In the genomic region with DNA sequence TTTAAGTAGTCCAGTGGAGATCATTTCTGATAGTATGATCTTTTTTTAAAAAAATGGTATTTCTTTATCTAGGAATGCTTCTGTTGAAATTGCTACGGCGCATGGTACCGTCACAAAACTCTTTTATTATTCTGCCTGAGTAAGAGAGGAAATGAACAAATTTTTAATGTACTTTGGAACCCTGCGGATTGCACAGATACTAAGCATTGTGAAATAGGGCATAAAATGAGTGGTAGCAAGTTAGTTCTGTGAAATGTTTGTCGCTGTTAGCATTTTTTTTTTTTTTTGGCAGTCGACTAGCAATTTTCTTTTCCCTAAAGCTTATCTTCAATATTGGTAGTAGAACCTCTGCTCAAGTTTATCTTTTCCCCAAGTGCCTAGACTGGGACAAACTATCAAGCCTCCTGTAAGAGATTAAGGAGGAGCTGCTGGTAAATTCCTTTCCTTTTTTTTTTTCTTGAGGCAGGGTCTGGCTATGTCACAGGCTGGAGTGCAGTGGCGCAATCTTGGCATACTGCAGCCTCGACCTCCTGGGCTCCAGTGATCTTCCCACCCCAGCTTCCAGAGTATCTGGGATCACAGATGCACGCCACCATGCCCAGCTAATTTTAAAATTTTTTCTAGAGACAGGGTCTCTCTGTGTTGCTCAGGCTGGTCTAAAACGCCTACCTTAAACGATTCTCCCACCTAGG, we compare ENCODE assay signal across 11 cellular contexts. TPM values are rescaled to one million over a fixed set of nuclear protein-coding genes. Genes with fewer than 3 reads are reported as not detected.
A peak's percentile ranks its signal among the peaks of the same experiment; 100 is the strongest.
DNase-seq lines count a peak whose midpoint lies in the region; ATAC-seq, FAIRE-seq and TF ChIP-seq lines count a peak whose summit lies in the region.
"Had no signal": no experiment of that assay in that cellular context is flagged by ENCODE, and none has a peak within 500 bp of the region (broad histone marks: within the 10 kb centered on the region; RNA-seq: fewer than 3 reads in every experiment).

No MANE protein-coding gene starts in this region.

- no peaks in the 10 kb centered on the region for H4K20me1 ChIP-seq in endothelial cell of umbilical vein (replicated peaks; ENCODE audit: control insufficient read depth, extremely low read depth, insufficient read depth, low read length)

- no peak for ATAC-seq in GM18858 (IDR thresholded peaks at IDR 0.05; ENCODE audit: unreplicated experiment)

- no peak for DNase-seq in CD14-positive monocyte (ENCODE audit: low spot score)
- DNase-seq in NOMO-1 treated with DMSO at 0.1 percent for 48 hours (lab: John Stamatoyannopoulos, UW; ENCODE audit: unreplicated experiment) = peak; percentile 73
- peak; percentile 50 for DNase-seq in endothelial cell of umbilical vein (ENCODE audit: low read depth, low spot score)
- DNase-seq in GM12891 (ENCODE audit: insufficient read length, low spot score) = no peak
- DNase-seq in A172 (ENCODE audit: low spot score) = no peak
- DNase-seq in testis = no peak
- DNase-seq: aorta, DMS79 had no signal

- H3K27me3 ChIP-seq in endothelial cell of umbilical vein (ENCODE audit: control insufficient read depth in 2 of 2, insufficient read depth in 2 of 2, low read length in 2 of 2) = no peaks in the 10 kb centered on the region
- no peaks in the 10 kb centered on the region for H3K27me3 ChIP-seq in testis

- H3K9me3 ChIP-seq in endothelial cell of umbilical vein (replicated peaks; ENCODE audit: control insufficient read depth, insufficient read depth, low read length) (no peaks in the 10 kb centered on the region), testis (no peaks in the 10 kb centered on the region)

- no peaks in the 10 kb centered on the region for H3K36me3 Mint-ChIP-seq in CD14-positive monocyte
- H3K36me3 Mint-ChIP-seq in nephron (ENCODE audit: low read depth) = no peaks in the 10 kb centered on the region

- POLR2A ChIA-PET in endothelial cell of umbilical vein (lab: Charles Lee) = no interaction called here

- TF ChIP-seq CTCF in CD14-positive monocyte (IDR thresholded peaks at IDR 0.05) (no peak), endothelial cell of umbilical vein (IDR thresholded peaks at IDR 0.05; ENCODE audit: extremely low read depth in 1 of 2, insufficient read depth in 1 of 2, low read depth in 1 of 2, low read length in 2 of 2) (no peak), nephron (IDR thresholded peaks at IDR 0.05; ENCODE audit: unreplicated experiment in 3 of 3) (no peak), testis (IDR thresholded peaks at IDR 0.05) (no peak)

- H3K4me1 Mint-ChIP-seq in CD14-positive monocyte (peaks cover 42% of the 10 kb centered on the region), nephron (peaks cover 17% of the 10 kb centered on the region)

- peak overlapping the region; percentile 97 for H3K4me2 ChIP-seq in endothelial cell of umbilical vein (ENCODE audit: insufficient read depth, low read length)

- H3K9ac ChIP-seq in endothelial cell of umbilical vein (replicated peaks; ENCODE audit: extremely low read depth, insufficient read depth, low read length) = peak overlapping the region; percentile 82

- peaks cover 81% of the 10 kb centered on the region for H3K79me2 ChIP-seq in endothelial cell of umbilical vein (ENCODE audit: control insufficient read depth, insufficient read depth, low read length)

- dilution Hi-C loops in endothelial cell of umbilical vein (cut with MboI; ENCODE audit: extremely low pct_ligation_motif_present, low sequenced_read_pairs) = no loop called here

- CTCF ChIA-PET in endothelial cell of umbilical vein (lab: Charles Lee) = interaction anchor here (0.9 to 2.4 kb wide), 5 partner anchors 11 to 250 kb away, joined by 3 to 7 read pairs (median 4); no protein-coding TSS in a partner anchor

- WGBS in testis, 2 donors = 35 to 52% methylated on average over 11 of the region's 11 CpGs

- H3K36me3 ChIP-seq in endothelial cell of umbilical vein (ENCODE audit: control insufficient read depth in 2 of 2, extremely low read depth in 1 of 2, insufficient read depth in 2 of 2, low read length in 2 of 2) (no peaks in the 10 kb centered on the region), testis (ENCODE audit: low read depth, missing control alignments) (no peaks in the 10 kb centered on the region)

- H3K4me3 ChIP-seq in endothelial cell of umbilical vein (replicated peaks in 1 of 3; ENCODE audit: insufficient read depth in 1 of 3, low read depth in 1 of 3, low read length in 3 of 3) = peak overlapping the region; percentile 54 to 84 (median 76)
- no peak overlapping the region for H3K4me3 ChIP-seq in testis

- intact Hi-C loops in CD14-positive monocyte (cut with micrococcal nuclease) (loop anchor here (5.0 to 10.0 kb wide), 5 partner anchors 57 to 1370 kb away; partner anchors contain the start of genes DONSON (in 1 of the 2), GART (in 1 of the 2), MIS18A (in 1 of the 2) and SON (in 1 of the 2)), endothelial cell of umbilical vein (cut with micrococcal nuclease) (loop anchor here (5.0 kb wide), 2 partner anchors 73 to 168 kb away; no protein-coding TSS in a partner anchor), testis (cut with DNase I; ENCODE audit: low total_unique reads) (loop anchor here (5.0 kb wide), 1 partner anchor 248 kb away; no protein-coding TSS in a partner anchor)

- TF ChIP-seq POLR2A in endothelial cell of umbilical vein (IDR thresholded peaks at IDR 0.05; ENCODE audit: low read depth, low read length) = no peak
- no peak for TF ChIP-seq POLR2A in GM12891 (IDR thresholded peaks at IDR 0.05; ENCODE audit: low read depth, low read length)
- no peak for TF ChIP-seq POLR2A in testis (IDR thresholded peaks at IDR 0.05)

- no peaks in the 10 kb centered on the region for H3K9me3 Mint-ChIP-seq in CD14-positive monocyte
- no peaks in the 10 kb centered on the region for H3K9me3 Mint-ChIP-seq in nephron
- H3K9me3 Mint-ChIP-seq: T-helper 1 cell treated with Interleukin-12 subunit alpha and Interleukin-12 subunit beta and Interleukin-4 antibody, amounts not matched to agents 30 μg/mL and 1 μg/mL, for 36 hours had no signal

- BruUV-seq in endothelial cell of umbilical vein (replicated peaks; lab: Mats Ljungman, UMichigan) = no TSS peak

- peaks cover 25% of the 10 kb centered on the region for H3K4me1 ChIP-seq in endothelial cell of umbilical vein (ENCODE audit: control insufficient read depth, extremely low read depth, insufficient read depth, low read length)
- H3K4me1 ChIP-seq in testis = peaks cover 7% of the 10 kb centered on the region

- peak overlapping the region; percentile 54 for H3K27ac ChIP-seq in endothelial cell of umbilical vein (ENCODE audit: insufficient read depth, low read depth, low read length)
- H3K27ac ChIP-seq in testis = peak overlapping the region in 1 of 2 donors; percentile 87

- peak overlapping the region; percentile 92 to 97 for H3K4me3 Mint-ChIP-seq in CD14-positive monocyte
- H3K4me3 Mint-ChIP-seq in nephron = peak overlapping the region; percentile 93 to 99 (median 99)

- H3K9me1 ChIP-seq in endothelial cell of umbilical vein (replicated peaks; ENCODE audit: control insufficient read depth, extremely low read depth, insufficient read depth, low read length) = no peaks in the 10 kb centered on the region

- H2AFZ ChIP-seq in endothelial cell of umbilical vein (ENCODE audit: low read depth, low read length) = no peak overlapping the region

- H3K27me3 Mint-ChIP-seq in CD14-positive monocyte (ENCODE audit: low read depth in 3 of 3) (peaks cover 0 to 10% (median 0%) of the 10 kb centered on the region in 3 donors), nephron (ENCODE audit: low read depth) (no peaks in the 10 kb centered on the region)

- peak overlapping the region; percentile 74 to 89 (median 83) for H3K27ac Mint-ChIP-seq in CD14-positive monocyte
- H3K27ac Mint-ChIP-seq in nephron = peak overlapping the region; percentile 48 to 91 (median 80)
- H3K27ac Mint-ChIP-seq: T-helper 1 cell treated with Interleukin-12 subunit alpha and Interleukin-12 subunit beta and Interleukin-4 antibody, amounts not matched to agents 30 μg/mL and 1 μg/mL, for 36 hours had no signal

- peak; percentile 50 for FAIRE-seq in endothelial cell of umbilical vein (lab: Jason Lieb, UNC)
- FAIRE-seq in GM12891 (lab: Jason Lieb, UNC) = no peak

RNA-seq across cellular contexts. Expression of gene ITSN1, which starts 2.2 kb away (rescaled TPM):
- polyA plus RNA-seq in CD14-positive monocyte (1 to 10 TPM; 4.7 to 5.1 TPM), endothelial cell of umbilical vein (62.1 and 72.2 TPM in 2 replicates), testis (ENCODE audit: insufficient read depth, low read depth, low replicate concordance) (20.0 TPM)
- total RNA-seq in endothelial cell of umbilical vein (86.8 and 91.9 TPM in 2 replicates), testis (10 to 100 TPM; 48.4 to 56.6 TPM)
- 86.0 and 94.1 TPM in 2 replicates for polyA plus RNA-seq in endothelial cell of umbilical vein (2011; cell fraction: cytosol; rRNA removed)
- polyA plus RNA-seq in endothelial cell of umbilical vein (2011; cell fraction: nucleus; rRNA removed) = 317 and 318 TPM in 2 replicates
- 76.2 and 79.8 TPM in 2 replicates for polyA plus RNA-seq in endothelial cell of umbilical vein (2012)
- polyA minus RNA-seq in endothelial cell of umbilical vein = 140 TPM in 2 replicates
- 47.3 TPM for polyA minus RNA-seq in endothelial cell of umbilical vein (2011; cell fraction: cytosol; rRNA and poly(A)+ RNA removed)
- polyA minus RNA-seq in endothelial cell of umbilical vein (2011; cell fraction: nucleus; rRNA and poly(A)+ RNA removed) = 171 and 174 TPM in 2 replicates
- 0.59 TPM for polyA plus RNA-seq in GM12891 (2012; ENCODE audit: low read depth, missing spikeins)
- total RNA-seq in A172 (2014; rRNA removed; shearing (Covaris generic)) = 45.0 and 53.0 TPM in 2 replicates

RNA-seq across cellular contexts. Expression of gene CRYZL1, which starts 3.0 kb away (rescaled TPM):
- polyA plus RNA-seq in CD14-positive monocyte (10 to 100 TPM; 25.9 to 26.1 TPM), endothelial cell of umbilical vein (20.7 and 26.4 TPM in 2 replicates), testis (ENCODE audit: insufficient read depth, low read depth, low replicate concordance) (75.7 TPM)
- total RNA-seq in endothelial cell of umbilical vein (41.1 and 42.1 TPM in 2 replicates), testis (10 to 100 TPM; 40.6 to 73.2 TPM)
- 30.0 and 36.2 TPM in 2 replicates for polyA plus RNA-seq in endothelial cell of umbilical vein (2011; cell fraction: cytosol; rRNA removed)
- 86.2 and 112 TPM in 2 replicates for polyA plus RNA-seq in endothelial cell of umbilical vein (2011; cell fraction: nucleus; rRNA removed)
- polyA plus RNA-seq in endothelial cell of umbilical vein (2012) = 36.4 and 43.2 TPM in 2 replicates
- 48.5 and 54.1 TPM in 2 replicates for polyA minus RNA-seq in endothelial cell of umbilical vein
- 11.7 TPM for polyA minus RNA-seq in endothelial cell of umbilical vein (2011; cell fraction: cytosol; rRNA and poly(A)+ RNA removed)
- 54.9 and 75.3 TPM in 2 replicates for polyA minus RNA-seq in endothelial cell of umbilical vein (2011; cell fraction: nucleus; rRNA and poly(A)+ RNA removed)
- 18.5 TPM for polyA plus RNA-seq in GM12891 (2012; ENCODE audit: low read depth, missing spikeins)
- total RNA-seq in A172 (2014; rRNA removed; shearing (Covaris generic)) = 25.0 and 40.6 TPM in 2 replicates

RNA-seq across cellular contexts. Expression of gene DONSON, which starts 56.0 kb away (rescaled TPM):
- 1 to 10 TPM in 1 of 2 donors, under 1 TPM in 1; 0.94 to 1.5 TPM for polyA plus RNA-seq in CD14-positive monocyte
- total RNA-seq in endothelial cell of umbilical vein = 25.7 and 29.4 TPM in 2 replicates
- polyA plus RNA-seq in endothelial cell of umbilical vein = 12.1 and 14.3 TPM in 2 replicates
- polyA plus RNA-seq in endothelial cell of umbilical vein (2011; cell fraction: cytosol; rRNA removed) = 18.1 and 20.0 TPM in 2 replicates
- polyA plus RNA-seq in endothelial cell of umbilical vein (2011; cell fraction: nucleus; rRNA removed) = 37.8 and 43.0 TPM in 2 replicates
- polyA plus RNA-seq in endothelial cell of umbilical vein (2012) = 27.2 and 37.2 TPM in 2 replicates
- polyA minus RNA-seq in endothelial cell of umbilical vein = 16.0 and 22.1 TPM in 2 replicates
- polyA minus RNA-seq in endothelial cell of umbilical vein (2011; cell fraction: cytosol; rRNA and poly(A)+ RNA removed) = 25.2 TPM
- polyA minus RNA-seq in endothelial cell of umbilical vein (2011; cell fraction: nucleus; rRNA and poly(A)+ RNA removed) = 16.2 and 28.9 TPM in 2 replicates
- polyA plus RNA-seq in GM12891 (2012; ENCODE audit: low read depth, missing spikeins) = 16.9 TPM
- total RNA-seq in A172 (2014; rRNA removed; shearing (Covaris generic)) = 104 and 116 TPM in 2 replicates
- total RNA-seq in testis = 10 to 100 TPM; 34.4 to 66.1 TPM
- 46.9 TPM for polyA plus RNA-seq in testis (ENCODE audit: insufficient read depth, low read depth, low replicate concordance)

Comparison
In these comparisons a context has a peak if more than half of its experiments do, and no peak if none do; other contexts are left out.
1. DNase-seq: peak in NOMO-1 treated with DMSO at 0.1 percent for 48 hours (single experiment) and endothelial cell of umbilical vein (single experiment); none in CD14-positive monocyte (single experiment), GM12891 (single experiment), A172 (single experiment) and testis (single experiment).
2. H3K4me3 ChIP-seq: peak in endothelial cell of umbilical vein (3 of 3); none in testis (0 of 2).